24 cellular contexts compared by ENCODE assay signal in genomic region chr16:59368586-59368985, GRCh38.
"Had no signal": no experiment of that assay in that cellular context is flagged by ENCODE, and none has a peak within 500 bp of the region (broad histone marks: within the 10 kb centered on the region; RNA-seq: fewer than 3 reads in every experiment).

No MANE protein-coding gene starts in this region.

- H3K27me3 ChIP-seq: neutrophil, pancreas, right lobe of liver, sigmoid colon, stomach, thyroid gland, tibial nerve, upper lobe of left lung, uterus had no signal

- H3K27ac ChIP-seq: neutrophil, pancreas, psoas muscle, right lobe of liver, sigmoid colon, stomach, thoracic aorta, thyroid gland, tibial nerve, upper lobe of left lung, uterus had no signal

- ATAC-seq: naive thymus-derived CD4-positive, alpha-beta T cell; natural killer cell; pancreas; psoas muscle; right cardiac atrium; right lobe of liver; stimulated activated effector memory CD8-positive, alpha-beta T cell treated with anti-CD3 and anti-CD28 coated beads, Interleukin-12 subunit alpha, Interleukin-12 subunit beta, amount 100 ng/mL, for 72 hours; stimulated activated naive B cell treated with anti-CD40 and anti-IgM and Interleukin-4, amounts not matched to agents 10 μg/mL and 1 μg/mL and 100 μg/mL, for 72 hours had no signal

- H3K9me3 ChIP-seq: neutrophil, pancreas, psoas muscle, right lobe of liver, thoracic aorta, thyroid gland, upper lobe of left lung, uterus had no signal

- DNase-seq: naive thymus-derived CD4-positive, alpha-beta T cell; natural killer cell; nucleus accumbens; pancreas; psoas muscle; right cardiac atrium; right lobe of liver; sigmoid colon; small intestine; stimulated activated CD4-positive, alpha-beta T cell treated with anti-CD3 and anti-CD28 coated beads, Interleukin-15, amount 100 ng/mL, for 24 hours; stimulated activated CD4-positive, alpha-beta T cell treated with anti-CD3 and anti-CD28 coated beads, Interleukin-2, amount 100 ng/mL, for 24 hours; stimulated activated CD4-positive, alpha-beta T cell treated with anti-CD3 and anti-CD28 coated beads, Interleukin-2, amount 100 ng/mL, for 48 hours; stimulated activated CD4-positive, alpha-beta T cell treated with anti-CD3 and anti-CD28 coated beads, Interleukin-4, amount 100 ng/mL, for 24 hours; stimulated activated naive B cell treated with anti-CD40 and anti-IgM and Interleukin-4, amounts not matched to agents 10 μg/mL and 1 μg/mL and 100 μg/mL, for 72 hours; stimulated activated naive CD4-positive, alpha-beta T cell treated with Interleukin-2 at 50 U/mL for 16 hours; stomach; thyroid gland; trophoblast cell; upper lobe of left lung; uterus had no signal

- H3K36me3 ChIP-seq: neutrophil, pancreas, right lobe of liver, sigmoid colon, stomach, thoracic aorta, thyroid gland, tibial nerve, upper lobe of left lung, uterus had no signal

- H3K4me3 ChIP-seq: pancreas, psoas muscle, right lobe of liver, sigmoid colon, stomach, thoracic aorta, thyroid gland, tibial nerve, upper lobe of left lung, uterus had no signal

- FAIRE-seq: pancreas, small intestine had no signal

- H3K4me1 ChIP-seq: pancreas, psoas muscle, sigmoid colon, stomach, thyroid gland, tibial nerve, upper lobe of left lung, uterus had no signal
